ENCODE assay signal across 24 cellular contexts in genomic region chr12:10113085-10113484, GRCh38. TPM values are rescaled to one million over a fixed set of nuclear protein-coding genes. Genes with fewer than 3 reads are reported as not detected.
"Had no signal": no experiment of that assay in that cellular context is flagged by ENCODE, and none has a peak within 500 bp of the region (broad histone marks: within the 10 kb centered on the region; RNA-seq: fewer than 3 reads in every experiment).

No MANE protein-coding gene starts in this region.

- H3K27me3 ChIP-seq: gastrocnemius medialis, neural progenitor cell, testis, vagina had no signal

- H3K4me2 ChIP-seq: neural progenitor cell had no signal

- H3K27ac Mint-ChIP-seq: activated B cell treated with CpG ODN at 0.5 μM for 24 hours; activated naive CD4-positive, alpha-beta T cell treated with anti-CD3 and anti-CD28 coated beads for 36 hours; activated naive CD8-positive, alpha-beta T cell treated with anti-CD3 and anti-CD28 coated beads, Interleukin-2, amount 10 ng/mL, durations not matched to agents 7 days and 5 days; mesothelial cell of epicardium; neural progenitor cell; progenitor cell of endocrine pancreas had no signal

- H3K4me1 Mint-ChIP-seq: activated B cell treated with CpG ODN at 0.5 μM for 24 hours; activated naive CD8-positive, alpha-beta T cell treated with anti-CD3 and anti-CD28 coated beads, Interleukin-2, amount 10 ng/mL, durations not matched to agents 7 days and 5 days; mesothelial cell of epicardium; naive thymus-derived CD8-positive, alpha-beta T cell; neural progenitor cell had no signal

- H3K4me3 ChIP-seq: gastrocnemius medialis, left ventricle myocardium inferior, neural progenitor cell, testis, vagina had no signal

- H3K36me3 ChIP-seq: gastrocnemius medialis, left ventricle myocardium inferior, neural progenitor cell, vagina had no signal

- DNase-seq: activated B cell treated with CpG ODN at 0.5 μM for 24 hours; activated CD4-positive, alpha-beta T cell treated with anti-CD3 and anti-CD28 coated beads for 4 hours; activated CD4-positive, alpha-beta T cell treated with anti-CD3 and anti-CD28 coated beads, Interleukin-2, amount 50 U/mL, for 48 hours; activated naive CD4-positive, alpha-beta T cell treated with anti-CD3 and anti-CD28 coated beads for 36 hours; activated naive CD8-positive, alpha-beta T cell treated with anti-CD3 and anti-CD28 coated beads, Interleukin-2, amount 10 ng/mL, durations not matched to agents 7 days and 5 days; activated T-cell treated with anti-CD3 and anti-CD28 coated beads, Interleukin-2, amount 50 U/mL, for 48 hours; amygdala; effector memory CD4-positive, alpha-beta T cell; gastrocnemius medialis; hippocampal formation; left ventricle myocardium inferior; mammary epithelial cell; naive thymus-derived CD8-positive, alpha-beta T cell; stimulated activated CD4-positive, alpha-beta T cell treated with anti-CD3 and anti-CD28 coated beads, Interleukin-2, amount 100 ng/mL, for 48 hours; stimulated activated CD8-positive, alpha-beta memory T cell treated with anti-CD3 and anti-CD28 coated beads, Interleukin-4, amount 100 ng/mL, for 48 hours; stimulated activated naive CD4-positive, alpha-beta T cell; testis; trophoblast cell had no signal

- H3K27me3 Mint-ChIP-seq: progenitor cell of endocrine pancreas had no signal

- H3K9ac ChIP-seq: neural progenitor cell had no signal

- H3K27ac ChIP-seq: gastrocnemius medialis, left ventricle myocardium inferior, neural progenitor cell, testis, vagina had no signal

- H3K4me3 Mint-ChIP-seq: activated B cell treated with CpG ODN at 0.5 μM for 24 hours; activated naive CD4-positive, alpha-beta T cell treated with anti-CD3 and anti-CD28 coated beads for 36 hours; activated naive CD8-positive, alpha-beta T cell treated with anti-CD3 and anti-CD28 coated beads, Interleukin-2, amount 10 ng/mL, durations not matched to agents 7 days and 5 days; mesothelial cell of epicardium; naive thymus-derived CD8-positive, alpha-beta T cell; neural progenitor cell had no signal

- H3K36me3 Mint-ChIP-seq: activated naive CD8-positive, alpha-beta T cell treated with anti-CD3 and anti-CD28 coated beads, Interleukin-2, amount 10 ng/mL, durations not matched to agents 7 days and 5 days; mesothelial cell of epicardium; naive thymus-derived CD8-positive, alpha-beta T cell; neural progenitor cell had no signal

- H2AFZ ChIP-seq: neural progenitor cell had no signal

- H3K4me1 ChIP-seq: gastrocnemius medialis, left ventricle myocardium inferior, neural progenitor cell, testis, vagina had no signal

- H3K9me3 Mint-ChIP-seq: activated B cell treated with CpG ODN at 0.5 μM for 24 hours; activated naive CD4-positive, alpha-beta T cell treated with anti-CD3 and anti-CD28 coated beads for 36 hours had no signal

- H3K9me3 ChIP-seq: gastrocnemius medialis, testis, vagina had no signal

- ATAC-seq: gastrocnemius medialis; naive thymus-derived CD8-positive, alpha-beta T cell had no signal

RNA-seq across cellular contexts. Expression of gene CLEC1A, which starts 14.3 kb away (rescaled TPM):
- total RNA-seq: activated B cell treated with CpG ODN at 0.5 μM for 24 hours; activated naive CD4-positive, alpha-beta T cell treated with anti-CD3 and anti-CD28 coated beads for 36 hours; activated naive CD8-positive, alpha-beta T cell treated with anti-CD3 and anti-CD28 coated beads, Interleukin-2, amount 10 ng/mL, durations not matched to agents 7 days and 5 days; mammary epithelial cell; naive thymus-derived CD8-positive, alpha-beta T cell; osteocyte; progenitor cell of endocrine pancreas had no signal
- polyA plus RNA-seq: mammary epithelial cell; naive thymus-derived CD8-positive, alpha-beta T cell had no signal

RNA-seq across cellular contexts. Expression of gene CLEC7A, which starts 16.9 kb away (rescaled TPM):
- total RNA-seq: activated naive CD4-positive, alpha-beta T cell treated with anti-CD3 and anti-CD28 coated beads for 36 hours; mammary epithelial cell; mesothelial cell of epicardium; naive thymus-derived CD8-positive, alpha-beta T cell; osteocyte; progenitor cell of endocrine pancreas had no signal

RNA-seq across cellular contexts. Expression of gene OLR1, which starts 58.8 kb away (rescaled TPM):
- total RNA-seq: activated B cell treated with CpG ODN at 0.5 μM for 24 hours; activated naive CD4-positive, alpha-beta T cell treated with anti-CD3 and anti-CD28 coated beads for 36 hours; activated naive CD8-positive, alpha-beta T cell treated with anti-CD3 and anti-CD28 coated beads, Interleukin-2, amount 10 ng/mL, durations not matched to agents 7 days and 5 days; dermis microvascular lymphatic vessel endothelial cell; naive thymus-derived CD8-positive, alpha-beta T cell; osteocyte; progenitor cell of endocrine pancreas; vagina had no signal
- polyA plus RNA-seq: naive thymus-derived CD8-positive, alpha-beta T cell had no signal
